In genomic region chr1:25022361-25023189, GRCh38 we compare ENCODE assay signal across 8 cellular contexts.
DNase-seq lines count a peak whose midpoint lies in the region; ATAC-seq and TF ChIP-seq lines count a peak whose summit lies in the region.

No MANE protein-coding gene starts in this region.

- BruUV-seq in HCT116 (replicated peaks; lab: Mats Ljungman, UMichigan), result no TSS peak

- H4K20me1 ChIP-seq in HCT116 (ENCODE audit: insufficient read depth), result no peaks in the 10 kb centered on the region

- TF ChIP-seq CTCF in GM12865 (IDR thresholded peaks at IDR 0.05; ENCODE audit: insufficient read depth, low read depth, low read length, missing control alignments) (no peak), HCT116 (IDR thresholded peaks at IDR 0.05 in 2 of 3, conservative IDR thresholded peaks at IDR 0.05 in 1 of 3; ENCODE audit: borderline replicate concordance in 1 of 3, insufficient read depth in 1 of 3, low read depth in 2 of 3, low read length in 2 of 3) (no peak)

- peak; percentile 99 for DNase-seq in GM12865 (ENCODE audit: low read depth)
- DNase-seq in HCT116 (ENCODE audit: low read depth, low spot score), result peak; percentile 59
- peak; percentile 96 for DNase-seq in MV-4-11 (lab: John Stamatoyannopoulos, UW)
- peak; percentile 88 to 91 for DNase-seq in activated CD4-positive, alpha-beta T cell treated with anti-CD3 and anti-CD28 coated beads, Interleukin-2, amount 50 U/mL, for 48 hours
- peak; percentile 16 for DNase-seq in midbrain (lab: John Stamatoyannopoulos, UW)
- DNase-seq in stimulated activated CD8-positive, alpha-beta memory T cell treated with anti-CD3 and anti-CD28 coated beads, Interleukin-4, amount 100 ng/mL, for 48 hours, result peak; percentile 95
- DNase-seq in NCI-H446 treated with DMSO at 0.1 percent for 48 hours (lab: John Stamatoyannopoulos, UW), result no peak

- peak overlapping the region; percentile 88 for H2AFZ ChIP-seq in HCT116 (ENCODE audit: low read depth, low read length, poor library complexity, severe bottlenecking)

- H3K27me3 ChIP-seq in HCT116 (ENCODE audit: insufficient read depth, low read length) (no peaks in the 10 kb centered on the region), duodenal mucosa (ENCODE audit: control insufficient read depth in 1 of 2, insufficient read depth in 2 of 2, low read length in 2 of 2) (no peaks in the 10 kb centered on the region)

- TF ChIP-seq POLR2A in HCT116 (IDR thresholded peaks at IDR 0.05; ENCODE audit: borderline replicate concordance, extremely low read depth, insufficient read depth, insufficient read length), result no peak

- H3K36me3 ChIP-seq in HCT116 (ENCODE audit: control insufficient read depth in 1 of 2, insufficient read depth in 2 of 2, low read length in 2 of 2) (no peaks in the 10 kb centered on the region), duodenal mucosa (ENCODE audit: control insufficient read depth in 1 of 2, insufficient read depth in 2 of 2, low read length in 2 of 2) (no peaks in the 10 kb centered on the region)

- H3K79me2 ChIP-seq in HCT116 (ENCODE audit: insufficient read depth, low read length), result no peaks in the 10 kb centered on the region

- no peaks in the 10 kb centered on the region for H3K9me3 ChIP-seq in HCT116 (ENCODE audit: control insufficient read depth in 1 of 2, insufficient read depth in 1 of 2, low read depth in 1 of 2, low read length in 2 of 2)
- no peaks in the 10 kb centered on the region for H3K9me3 ChIP-seq in duodenal mucosa (ENCODE audit: control insufficient read depth in 1 of 2, low read length in 2 of 2)

- peak overlapping the region; percentile 41 for H3K27ac ChIP-seq in HCT116 (ENCODE audit: low read depth, low read length)
- H3K27ac ChIP-seq in duodenal mucosa (ENCODE audit: low read depth, low read length), result peak overlapping the region; percentile 85

- peaks cover 12 to 29% of the 10 kb centered on the region in 2 experiments for H3K4me1 ChIP-seq in HCT116 (ENCODE audit: control insufficient read depth in 1 of 2, insufficient read depth in 2 of 2, low read length in 2 of 2)
- peaks cover 18 to 59% of the 10 kb centered on the region in 2 donors for H3K4me1 ChIP-seq in duodenal mucosa (ENCODE audit: control insufficient read depth in 1 of 2, insufficient read depth in 2 of 2, low read length in 2 of 2)

- H3K4me3 ChIP-seq in GM12865 (ENCODE audit: low read depth, low read length) (peak overlapping the region; percentile 61), HCT116 (replicated peaks in 1 of 2; ENCODE audit: low read depth in 1 of 2, low read length in 2 of 2) (peak overlapping the region in 1 of 2 experiments; percentile 17; a peak in 2 of 4 replicates), duodenal mucosa (ENCODE audit: low read depth in 1 of 2, low read length in 2 of 2) (peak overlapping the region in 1 of 2 donors; percentile 19)

- H3K9ac ChIP-seq in HCT116 (ENCODE audit: low read length) (peak overlapping the region; percentile 33), duodenal mucosa (ENCODE audit: low read depth in 1 of 2, low read length in 2 of 2) (no peak overlapping the region)

- RAD21 ChIA-PET in HCT116 (lab: Charles Lee; ENCODE audit: low non-redundant PET in 1 of 2, low total read pairs in 2 of 2, uncharacterized antibody in 2 of 2, unreplicated experiment in 2 of 2), result interaction anchor here in 1 of 2 experiments (0.7 kb wide), 1 partner anchor 12 kb away, joined by 3 read pairs; no protein-coding TSS in a partner anchor

- POLR2A ChIA-PET in HCT116 (lab: Charles Lee), result no interaction called here

- peak overlapping the region; percentile 76 for H3K4me2 ChIP-seq in HCT116 (ENCODE audit: low read length)

- H3K9me2 ChIP-seq in HCT116 (ENCODE audit: insufficient read depth), result no peaks in the 10 kb centered on the region

- peak; percentile 87 for ATAC-seq in HCT116

- TF ChIP-seq RAD21 in HCT116 (IDR thresholded peaks at IDR 0.05; ENCODE audit: low read depth), result no peak

- intact Hi-C loops in HCT116 (cut with micrococcal nuclease), result no loop called here

- CTCF ChIA-PET in HCT116 (lab: Charles Lee), result interaction anchor here (1.1 kb wide), 1 partner anchor 15 kb away, joined by 3 read pairs; no protein-coding TSS in a partner anchor

TF ChIP-seq in HCT116, 20 proteins besides CTCF, POLR2A, EP300 and RAD21:
- TF ChIP-seq TCF7L2 (IDR thresholded peaks at IDR 0.05; ENCODE audit: borderline replicate concordance, extremely low read depth, insufficient read depth, insufficient read length), result peak; percentile 70
- TF ChIP-seq POLR2AphosphoS5 (IDR thresholded peaks at IDR 0.05; ENCODE audit: low read depth, low read length), result peak; percentile 26; the same call in 1 of the 2 replicates
- no peak for TF ChIP-seq YY1 (IDR thresholded peaks at IDR 0.05; ENCODE audit: extremely low read depth, insufficient replicate concordance, low read depth, low read length)
